ENCODE assay signal across 17 cellular contexts in the genomic region with DNA sequence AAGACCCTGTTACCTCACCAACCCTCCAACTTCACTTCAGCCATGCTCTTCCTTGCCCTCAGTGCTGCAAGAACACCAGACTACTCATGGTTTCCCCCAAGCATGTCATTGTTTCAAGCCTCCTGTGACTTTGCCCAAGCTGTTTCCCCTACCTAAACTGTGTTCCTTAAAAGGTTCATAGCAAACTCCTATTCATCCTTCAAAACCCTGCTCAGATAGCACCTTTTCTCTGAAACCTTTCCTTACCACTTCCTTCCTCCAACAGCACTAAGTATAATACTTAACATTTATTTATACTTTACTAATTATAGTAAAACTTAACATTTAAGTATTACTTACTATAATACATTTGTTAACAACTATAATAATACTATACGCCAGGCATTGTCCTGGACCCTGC.
"Had no signal": no experiment of that assay in that cellular context is flagged by ENCODE, and none has a peak within 500 bp of the region (broad histone marks: within the 10 kb centered on the region; RNA-seq: fewer than 3 reads in every experiment).

No MANE protein-coding gene starts in this region.

- H3K27ac Mint-ChIP-seq: mesothelial cell of epicardium, naive B cell had no signal

- H3K4me3 Mint-ChIP-seq: mesothelial cell of epicardium, naive B cell had no signal

- ATAC-seq: foreskin keratinocyte, gastroesophageal sphincter, heart right ventricle, left cardiac atrium, left lung, left ventricle myocardium superior, lower lobe of right lung, mucosa of descending colon had no signal

- H3K9me3 Mint-ChIP-seq: mesothelial cell of epicardium had no signal

- H3K4me1 Mint-ChIP-seq: naive B cell had no signal

- DNase-seq: dermis blood vessel endothelial cell; dorsolateral prefrontal cortex; effector CD4-positive, alpha-beta T cell; effector memory CD4-positive, alpha-beta T cell; foreskin keratinocyte; head of caudate nucleus; heart right ventricle; hippocampal formation; left cardiac atrium; left lung; left ventricle myocardium superior; lower lobe of right lung; mesenchymal stem cell; mucosa of descending colon; naive B cell had no signal

- H3K36me3 Mint-ChIP-seq: mesothelial cell of epicardium, naive B cell had no signal
